In genomic region chr6:21033575-21034026, GRCh38 we compare ENCODE assay signal across 12 cellular contexts.
DNase-seq lines count a peak whose midpoint lies in the region; ATAC-seq, FAIRE-seq and TF ChIP-seq lines count a peak whose summit lies in the region.
"Had no signal": no experiment of that assay in that cellular context is flagged by ENCODE, and none has a peak within 500 bp of the region (broad histone marks: within the 10 kb centered on the region; RNA-seq: fewer than 3 reads in every experiment).

No MANE protein-coding gene starts in this region.

- H3K79me1 ChIP-seq in mesenchymal stem cell (replicated peaks; ENCODE audit: low read length, poor library complexity, severe bottlenecking): no peaks in the 10 kb centered on the region

- no peak overlapping the region for H2BK15ac ChIP-seq in mesenchymal stem cell (ENCODE audit: low read depth, poor library complexity, severe bottlenecking)

- TF ChIP-seq POLR2A in A549 (IDR thresholded peaks at IDR 0.05; ENCODE audit: low read length): no peak

- H3K4me1 Mint-ChIP-seq in naive thymus-derived CD8-positive, alpha-beta T cell: peaks cover 0 to 13% (median 2%) of the 10 kb centered on the region in 4 donors

- H3K23ac ChIP-seq in mesenchymal stem cell (ENCODE audit: low read length in 2 of 2): no peak overlapping the region

- peak in 1 of 2 experiments; percentile 71; a peak in 2 of 6 replicates for ATAC-seq in A549
- no peak for ATAC-seq in naive thymus-derived CD8-positive, alpha-beta T cell

- no peaks in the 10 kb centered on the region for H3K27me3 ChIP-seq in mesenchymal stem cell (ENCODE audit: control insufficient read depth in 1 of 2, insufficient read depth in 1 of 2, low read length in 2 of 2)
- H3K27me3 ChIP-seq: BLaER1 had no signal

- no peak overlapping the region for H3K4me3 ChIP-seq in A549
- peak overlapping the region; percentile 48 for H3K4me3 ChIP-seq in coronary artery
- H3K4me3 ChIP-seq in mesenchymal stem cell (ENCODE audit: insufficient read depth in 1 of 2, low read depth in 1 of 2, low read length in 2 of 2): peak overlapping the region in 1 of 2 experiments; percentile 68
- H3K4me3 ChIP-seq: BLaER1 had no signal

- H3K4me1 ChIP-seq in A549: peaks cover 14% of the 10 kb centered on the region
- no peaks in the 10 kb centered on the region for H3K4me1 ChIP-seq in mesenchymal stem cell (ENCODE audit: control insufficient read depth, insufficient read depth, low read depth, low read length)
- H3K4me1 ChIP-seq: BLaER1 had no signal

- no peak overlapping the region for H2AFZ ChIP-seq in mesenchymal stem cell (ENCODE audit: low read depth, low read length)

- no peaks in the 10 kb centered on the region for H3K27me3 Mint-ChIP-seq in naive thymus-derived CD8-positive, alpha-beta T cell

- H4K91ac ChIP-seq in mesenchymal stem cell (ENCODE audit: low read length): no peak overlapping the region

- CTCF ChIA-PET in A549 (lab: Yijun Ruan, JAX): no interaction called here

- H3K9me3 ChIP-seq in A549 (no peaks in the 10 kb centered on the region), mesenchymal stem cell (ENCODE audit: control insufficient read depth, low read length) (no peaks in the 10 kb centered on the region)
- H3K9me3 ChIP-seq: BLaER1 had no signal

- no peak for FAIRE-seq in A549 (lab: Jason Lieb, UNC)
- FAIRE-seq: GM12892 had no signal

- H3K4me2 ChIP-seq in A549 (peak overlapping the region; percentile 45; the same call in 2 of the 3 replicates), mesenchymal stem cell (ENCODE audit: low read length, poor library complexity, severe bottlenecking) (no peak overlapping the region)
- H3K4me2 ChIP-seq: BLaER1 had no signal

- POLR2A ChIA-PET in A549 (lab: Yijun Ruan, JAX): no interaction called here
- POLR2A ChIA-PET in naive thymus-derived CD8-positive, alpha-beta T cell (lab: Charles Lee): no interaction called here

- peak overlapping the region in 1 of 2 experiments; percentile 67 for H3K18ac ChIP-seq in mesenchymal stem cell (ENCODE audit: low read depth in 1 of 2, low read length in 2 of 2)

- H2BK120ac ChIP-seq in mesenchymal stem cell (ENCODE audit: low read depth, low read length): no peak overlapping the region

- no peak overlapping the region for H3K14ac ChIP-seq in mesenchymal stem cell (ENCODE audit: low read length in 2 of 2)

- H3K27ac ChIP-seq in A549 (peak overlapping the region; percentile 13 to 63; a peak in 4 of 6 replicates), coronary artery (peak overlapping the region in 1 of 2 donors; percentile 62), mesenchymal stem cell (ENCODE audit: low read length, poor library complexity, severe bottlenecking) (no peak overlapping the region)
- H3K27ac ChIP-seq: BLaER1 had no signal

- H3K9me3 Mint-ChIP-seq in naive thymus-derived CD8-positive, alpha-beta T cell: peaks cover 0 to 6% (median 0%) of the 10 kb centered on the region in 9 donors

- peak in 1 of 2 experiments; percentile 14 for DNase-seq in A549 (ENCODE audit: low read depth in 1 of 2, low spot score in 1 of 2)
- DNase-seq in HT1080 (ENCODE audit: low read depth): peak; percentile 34
- no peak for DNase-seq in coronary artery (ENCODE audit: low spot score)
- peak; percentile 39 for DNase-seq in mesenchymal stem cell
- no peak for DNase-seq in naive thymus-derived CD8-positive, alpha-beta T cell
- no peak for DNase-seq in stimulated activated CD8-positive, alpha-beta memory T cell treated with anti-CD3 and anti-CD28 coated beads, Interleukin-4, amount 100 ng/mL, for 48 hours
- no peak for DNase-seq in stimulated activated CD4-positive, alpha-beta T cell treated with anti-CD3 and anti-CD28 coated beads, Interleukin-12 subunit alpha, Interleukin-12 subunit beta, amount 100 ng/mL, for 4 hours
- DNase-seq in NCI-H2171 treated with DMSO at 0.1 percent for 48 hours (lab: John Stamatoyannopoulos, UW): no peak
- DNase-seq: cortex of kidney, NCI-H2029 had no signal

- no peak overlapping the region for H3K4me3 Mint-ChIP-seq in naive thymus-derived CD8-positive, alpha-beta T cell

- no peaks in the 10 kb centered on the region for H3K36me3 ChIP-seq in mesenchymal stem cell (ENCODE audit: control insufficient read depth in 1 of 2, insufficient read depth in 2 of 2, low read depth in 1 of 2, low read length in 2 of 2)

- H3K36me3 Mint-ChIP-seq in naive thymus-derived CD8-positive, alpha-beta T cell: peaks cover 10 to 35% (median 28%) of the 10 kb centered on the region in 3 donors

- H2AK5ac ChIP-seq in mesenchymal stem cell (ENCODE audit: low read length, severe bottlenecking): no peak overlapping the region

- 64% methylated on average over 4 of the region's 4 CpGs for WGBS in A549 (ENCODE audit: missing lambda C conversion rate)
- 99% methylated on average over 4 of the region's 4 CpGs for WGBS in mesenchymal stem cell

- no peak overlapping the region for H2BK5ac ChIP-seq in mesenchymal stem cell (ENCODE audit: low read depth, low read length, poor library complexity, severe bottlenecking)

- no peak overlapping the region for H2BK12ac ChIP-seq in mesenchymal stem cell (ENCODE audit: low read length in 2 of 2)

- H3K4ac ChIP-seq in mesenchymal stem cell (ENCODE audit: low read depth in 1 of 2, low read length in 2 of 2): no peak overlapping the region

- TF ChIP-seq CTCF in A549 (IDR thresholded peaks at IDR 0.05) (no peak), coronary artery (IDR thresholded peaks at IDR 0.05) (no peak)

- H3K27ac Mint-ChIP-seq in naive thymus-derived CD8-positive, alpha-beta T cell: no peak overlapping the region

- H4K8ac ChIP-seq in mesenchymal stem cell (ENCODE audit: low read length): peak overlapping the region; percentile 75

- peak overlapping the region; percentile 81 for H3K9ac ChIP-seq in mesenchymal stem cell (ENCODE audit: low read length)
- H3K9ac ChIP-seq: BLaER1 had no signal

- no peak for TF ChIP-seq EP300 in A549 (IDR thresholded peaks at IDR 0.05)

- no peak for TF ChIP-seq RAD21 in A549 (conservative IDR thresholded peaks at IDR 0.05 in 1 of 2, IDR thresholded peaks at IDR 0.05 in 1 of 2)

TF ChIP-seq in A549, 52 proteins besides CTCF, POLR2A, EP300 and RAD21:
- TF ChIP-seq KDM5A (IDR thresholded peaks at IDR 0.05) (no peak), CBX8 (IDR thresholded peaks at IDR 0.05) (no peak), RFX5 (IDR thresholded peaks at IDR 0.05) (no peak), USF2 (IDR thresholded peaks at IDR 0.05) (no peak), ZC3H11A (IDR thresholded peaks at IDR 0.05) (no peak), TP53 (CRISPR knock-in tag; IDR thresholded peaks at IDR 0.05) (no peak), HOXA7 (CRISPR knock-in tag; IDR thresholded peaks at IDR 0.05) (no peak), ZFP36 (IDR thresholded peaks at IDR 0.05; ENCODE audit: borderline replicate concordance, partially characterized antibody) (no peak), KDM1A (IDR thresholded peaks at IDR 0.05; ENCODE audit: low read depth) (no peak), BHLHE40 (IDR thresholded peaks at IDR 0.05; ENCODE audit: low read depth, low read length) (no peak)

Comparison
In these comparisons a context has a peak if more than half of its experiments do, and no peak if none do; other contexts are left out.
1. DNase-seq: peak in HT1080 (single experiment) and mesenchymal stem cell (single experiment); none in coronary artery (single experiment), naive thymus-derived CD8-positive, alpha-beta T cell (0 of 10), stimulated activated CD8-positive, alpha-beta memory T cell treated with anti-CD3 and anti-CD28 coated beads, Interleukin-4, amount 100 ng/mL, for 48 hours (single experiment), stimulated activated CD4-positive, alpha-beta T cell treated with anti-CD3 and anti-CD28 coated beads, Interleukin-12 subunit alpha, Interleukin-12 subunit beta, amount 100 ng/mL, for 4 hours (single experiment) and NCI-H2171 treated with DMSO at 0.1 percent for 48 hours (single experiment).